In genomic region chr17:81164464-81165245, GRCh38 we compare ENCODE assay signal across 1 cellular context.
TF ChIP-seq lines count a peak whose summit lies in the region.

No MANE protein-coding gene starts in this region.

TF ChIP-seq in SK-N-SH treated with all-trans-retinoic acid at 6 μM for 48 hours, 23 proteins besides CTCF, POLR2A, EP300 and RAD21 (continued from another document):
- TF ChIP-seq TCF4 (CRISPR knock-in tag; IDR thresholded peaks at IDR 0.05; ENCODE audit: borderline replicate concordance): no peak
